13 cellular contexts compared by ENCODE assay signal in genomic region chr16:47136101-47136820, GRCh38. TPM values are rescaled to one million over a fixed set of nuclear protein-coding genes. Genes with fewer than 3 reads are reported as not detected.
A peak's percentile ranks its signal among the peaks of the same experiment; 100 is the strongest.
DNase-seq lines count a peak whose midpoint lies in the region; ATAC-seq, FAIRE-seq and TF ChIP-seq lines count a peak whose summit lies in the region.
"Had no signal": no experiment of that assay in that cellular context is flagged by ENCODE, and none has a peak within 500 bp of the region (broad histone marks: within the 10 kb centered on the region; RNA-seq: fewer than 3 reads in every experiment).

No MANE protein-coding gene starts in this region.

- ATAC-seq in HG02885 (IDR thresholded peaks at IDR 0.05; ENCODE audit: poor library complexity, unreplicated experiment) (no peak), HG03571 (IDR thresholded peaks at IDR 0.05; ENCODE audit: unreplicated experiment) (no peak)
- ATAC-seq: GM23338, sciatic nerve had no signal

- H3K4me3 ChIP-seq in cardiac fibroblast (replicated peaks in 1 of 2; ENCODE audit: low read depth in 2 of 2, low read length in 2 of 2), result no peak overlapping the region
- H3K4me3 ChIP-seq: GM23338 had no signal

- no peak for FAIRE-seq in urothelium cell line (lab: Jason Lieb, UNC)

- DNase-seq in stimulated activated CD4-positive, alpha-beta T cell treated with anti-CD3 and anti-CD28 coated beads, Interleukin-15, amount 100 ng/mL, for 24 hours, result peak; percentile 28
- DNase-seq in stimulated activated CD4-positive, alpha-beta T cell treated with anti-CD3 and anti-CD28 coated beads, Interleukin-2, amount 100 ng/mL, for 48 hours, result no peak
- peak; percentile 62 for DNase-seq in RPMI7951 (ENCODE audit: low read depth)
- peak; percentile 50 to 76 for DNase-seq in cardiac fibroblast (ENCODE audit: low read depth in 2 of 2)
- DNase-seq in urothelium cell line (ENCODE audit: low spot score), result peak; percentile 26
- DNase-seq in COR-L47 (lab: John Stamatoyannopoulos, UW), result no peak
- DNase-seq: activated CD8-positive, alpha-beta memory T cell treated with anti-CD3 and anti-CD28 coated beads, Interleukin-2, amount 50 U/mL, for 4 hours; NCI-H146; Right ventricle myocardium superior had no signal

- no peak for TF ChIP-seq CTCF in cardiac fibroblast (IDR thresholded peaks at IDR 0.05; ENCODE audit: low read depth, low read length)

RNA-seq across cellular contexts. Expression of gene NETO2, which starts 7.5 kb away (rescaled TPM):
- total RNA-seq in RPMI7951 (2014; rRNA removed; shearing (Covaris generic)), result 265 and 331 TPM in 2 replicates

Comparison
In these comparisons a context has a peak if more than half of its experiments do, and no peak if none do; other contexts are left out.
1. DNase-seq: peak in stimulated activated CD4-positive, alpha-beta T cell treated with anti-CD3 and anti-CD28 coated beads, Interleukin-15, amount 100 ng/mL, for 24 hours (single experiment), RPMI7951 (single experiment), cardiac fibroblast (2 of 2) and urothelium cell line (single experiment); none in stimulated activated CD4-positive, alpha-beta T cell treated with anti-CD3 and anti-CD28 coated beads, Interleukin-2, amount 100 ng/mL, for 48 hours (0 of 2) and COR-L47 (single experiment).